Comparison of ENCODE assay signal across 1 cellular context in genomic region chr7:23473848-23474097, GRCh38.
TF ChIP-seq lines count a peak whose summit lies in the region.

No MANE protein-coding gene starts in this region.

TF ChIP-seq in K562, 482 proteins besides CTCF, POLR2A, EP300 and RAD21 (continued from another document):
- TF ChIP-seq MAX (CRISPR knock-in tag; IDR thresholded peaks at IDR 0.05), result no peak
- no peak for TF ChIP-seq DMBX1 (CRISPR knock-in tag; IDR thresholded peaks at IDR 0.05; ENCODE audit: borderline replicate concordance)
- no peak for TF ChIP-seq CHD4 (IDR thresholded peaks at IDR 0.05; ENCODE audit: insufficient read depth, insufficient replicate concordance, low read depth, low read length, poor library complexity, severe bottlenecking)
- TF ChIP-seq, protein P1, sequence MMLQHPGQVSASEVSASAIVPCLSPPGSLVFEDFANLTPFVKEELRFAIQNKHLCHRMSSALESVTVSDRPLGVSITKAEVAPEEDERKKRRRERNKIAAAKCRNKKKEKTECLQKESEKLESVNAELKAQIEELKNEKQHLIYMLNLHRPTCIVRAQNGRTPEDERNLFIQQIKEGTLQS (IDR thresholded peaks at IDR 0.05), result no peak
- TF ChIP-seq, protein P1 (CRISPR knock-in tag; conservative IDR thresholded peaks at IDR 0.05), result 0 out of 2 replicates have a peak, but pooled peaks have one; percentile 16
- TF ChIP-seq ZNF121 (CRISPR knock-in tag; conservative IDR thresholded peaks at IDR 0.05), result no peak
- TF ChIP-seq SLC30A9 (CRISPR knock-in tag; IDR thresholded peaks at IDR 0.05), result no peak
- TF ChIP-seq, protein P2, sequence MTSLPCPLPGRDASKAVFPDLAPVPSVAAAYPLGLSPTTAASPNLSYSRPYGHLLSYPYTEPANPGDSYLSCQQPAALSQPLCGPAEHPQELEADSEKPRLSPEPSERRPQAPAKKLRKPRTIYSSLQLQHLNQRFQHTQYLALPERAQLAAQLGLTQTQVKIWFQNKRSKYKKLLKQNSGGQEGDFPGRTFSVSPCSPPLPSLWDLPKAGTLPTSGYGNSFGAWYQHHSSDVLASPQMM (CRISPR knock-in tag; IDR thresholded peaks at IDR 0.05), result no peak
- TF ChIP-seq RBM39 (optimal IDR thresholded peaks at IDR 0.05; ENCODE audit: low read depth, low read length), result no peak
- no peak for TF ChIP-seq ZNF644 (tag; IDR thresholded peaks at IDR 0.05; ENCODE audit: low read depth)
- no peak for TF ChIP-seq TCF7 (IDR thresholded peaks at IDR 0.05; ENCODE audit: borderline replicate concordance)
- no peak for TF ChIP-seq HDGF (IDR thresholded peaks at IDR 0.05)
- TF ChIP-seq EHMT2 (IDR thresholded peaks at IDR 0.05), result no peak
- no peak for TF ChIP-seq HMG20B (CRISPR knock-in tag; IDR thresholded peaks at IDR 0.05)
- TF ChIP-seq KAT7 (CRISPR knock-in tag; IDR thresholded peaks at IDR 0.05; ENCODE audit: borderline replicate concordance), result 0 out of 2 replicates have a peak, but pooled peaks have one; percentile 17
- TF ChIP-seq, protein P3, sequence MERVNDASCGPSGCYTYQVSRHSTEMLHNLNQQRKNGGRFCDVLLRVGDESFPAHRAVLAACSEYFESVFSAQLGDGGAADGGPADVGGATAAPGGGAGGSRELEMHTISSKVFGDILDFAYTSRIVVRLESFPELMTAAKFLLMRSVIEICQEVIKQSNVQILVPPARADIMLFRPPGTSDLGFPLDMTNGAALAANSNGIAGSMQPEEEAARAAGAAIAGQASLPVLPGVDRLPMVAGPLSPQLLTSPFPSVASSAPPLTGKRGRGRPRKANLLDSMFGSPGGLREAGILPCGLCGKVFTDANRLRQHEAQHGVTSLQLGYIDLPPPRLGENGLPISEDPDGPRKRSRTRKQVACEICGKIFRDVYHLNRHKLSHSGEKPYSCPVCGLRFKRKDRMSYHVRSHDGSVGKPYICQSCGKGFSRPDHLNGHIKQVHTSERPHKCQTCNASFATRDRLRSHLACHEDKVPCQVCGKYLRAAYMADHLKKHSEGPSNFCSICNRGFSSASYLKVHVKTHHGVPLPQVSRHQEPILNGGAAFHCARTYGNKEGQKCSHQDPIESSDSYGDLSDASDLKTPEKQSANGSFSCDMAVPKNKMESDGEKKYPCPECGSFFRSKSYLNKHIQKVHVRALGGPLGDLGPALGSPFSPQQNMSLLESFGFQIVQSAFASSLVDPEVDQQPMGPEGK (CRISPR knock-in tag; IDR thresholded peaks at IDR 0.05; ENCODE audit: borderline replicate concordance), result no peak
- TF ChIP-seq ZNF143 (CRISPR knock-in tag; IDR thresholded peaks at IDR 0.05), result 0 out of 2 replicates have a peak, but pooled peaks have one; percentile 29
- no peak for TF ChIP-seq TAF15 (IDR thresholded peaks at IDR 0.05; ENCODE audit: low read depth, low read length)
- TF ChIP-seq TRIM28 (IDR thresholded peaks at IDR 0.05), result no peak
- no peak for TF ChIP-seq NR2F6 (CRISPR knock-in tag; IDR thresholded peaks at IDR 0.05)
- no peak for TF ChIP-seq POLR3A (IDR thresholded peaks at IDR 0.05; ENCODE audit: borderline replicate concordance, extremely low read depth, insufficient read depth, insufficient read length)
- 0 out of 2 replicates have a peak, but pooled peaks have one; percentile 39 for TF ChIP-seq GATAD2B (IDR thresholded peaks at IDR 0.05; ENCODE audit: borderline replicate concordance)
- TF ChIP-seq CSDE1 (IDR thresholded peaks at IDR 0.05), result no peak
- TF ChIP-seq RBM14 (IDR thresholded peaks at IDR 0.05; ENCODE audit: borderline replicate concordance, insufficient read depth, low read depth, low read length), result 0 out of 2 replicates have a peak, but pooled peaks have one; percentile 35
- TF ChIP-seq NR0B1 (IDR thresholded peaks at IDR 0.05; ENCODE audit: partially characterized antibody), result no peak
- TF ChIP-seq SRSF9 (IDR thresholded peaks at IDR 0.05; ENCODE audit: borderline replicate concordance, low read depth, low read length), result no peak
- TF ChIP-seq, protein P4, sequence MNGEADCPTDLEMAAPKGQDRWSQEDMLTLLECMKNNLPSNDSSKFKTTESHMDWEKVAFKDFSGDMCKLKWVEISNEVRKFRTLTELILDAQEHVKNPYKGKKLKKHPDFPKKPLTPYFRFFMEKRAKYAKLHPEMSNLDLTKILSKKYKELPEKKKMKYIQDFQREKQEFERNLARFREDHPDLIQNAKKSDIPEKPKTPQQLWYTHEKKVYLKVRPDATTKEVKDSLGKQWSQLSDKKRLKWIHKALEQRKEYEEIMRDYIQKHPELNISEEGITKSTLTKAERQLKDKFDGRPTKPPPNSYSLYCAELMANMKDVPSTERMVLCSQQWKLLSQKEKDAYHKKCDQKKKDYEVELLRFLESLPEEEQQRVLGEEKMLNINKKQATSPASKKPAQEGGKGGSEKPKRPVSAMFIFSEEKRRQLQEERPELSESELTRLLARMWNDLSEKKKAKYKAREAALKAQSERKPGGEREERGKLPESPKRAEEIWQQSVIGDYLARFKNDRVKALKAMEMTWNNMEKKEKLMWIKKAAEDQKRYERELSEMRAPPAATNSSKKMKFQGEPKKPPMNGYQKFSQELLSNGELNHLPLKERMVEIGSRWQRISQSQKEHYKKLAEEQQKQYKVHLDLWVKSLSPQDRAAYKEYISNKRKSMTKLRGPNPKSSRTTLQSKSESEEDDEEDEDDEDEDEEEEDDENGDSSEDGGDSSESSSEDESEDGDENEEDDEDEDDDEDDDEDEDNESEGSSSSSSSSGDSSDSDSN (IDR thresholded peaks at IDR 0.05; ENCODE audit: borderline replicate concordance in 1 of 2, low read depth in 2 of 2, low read length in 2 of 2), result no peak; a peak in 1 of 4 replicates
- 0 out of 2 replicates have a peak, but pooled peaks have one; percentile 57 for TF ChIP-seq HMGXB4 (CRISPR knock-in tag; IDR thresholded peaks at IDR 0.05)
- peak; percentile 70 for TF ChIP-seq ZBTB7A (IDR thresholded peaks at IDR 0.05; ENCODE audit: borderline replicate concordance, control insufficient read depth, low read depth, low read length)
- TF ChIP-seq CC2D1A (IDR thresholded peaks at IDR 0.05), result no peak
- TF ChIP-seq HDAC1 (IDR thresholded peaks at IDR 0.05), result no peak
- TF ChIP-seq, protein P5, sequence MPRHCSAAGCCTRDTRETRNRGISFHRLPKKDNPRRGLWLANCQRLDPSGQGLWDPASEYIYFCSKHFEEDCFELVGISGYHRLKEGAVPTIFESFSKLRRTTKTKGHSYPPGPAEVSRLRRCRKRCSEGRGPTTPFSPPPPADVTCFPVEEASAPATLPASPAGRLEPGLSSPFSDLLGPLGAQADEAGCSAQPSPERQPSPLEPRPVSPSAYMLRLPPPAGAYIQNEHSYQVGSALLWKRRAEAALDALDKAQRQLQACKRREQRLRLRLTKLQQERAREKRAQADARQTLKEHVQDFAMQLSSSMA (CRISPR knock-in tag; IDR thresholded peaks at IDR 0.05), result no peak
- no peak for TF ChIP-seq ZNF324 (CRISPR knock-in tag; IDR thresholded peaks at IDR 0.05)
- TF ChIP-seq OTX1 (CRISPR knock-in tag; IDR thresholded peaks at IDR 0.05), result 0 out of 2 replicates have a peak, but pooled peaks have one; percentile 26
- TF ChIP-seq GMEB1 (CRISPR knock-in tag; IDR thresholded peaks at IDR 0.05), result no peak
- TF ChIP-seq, protein P6, sequence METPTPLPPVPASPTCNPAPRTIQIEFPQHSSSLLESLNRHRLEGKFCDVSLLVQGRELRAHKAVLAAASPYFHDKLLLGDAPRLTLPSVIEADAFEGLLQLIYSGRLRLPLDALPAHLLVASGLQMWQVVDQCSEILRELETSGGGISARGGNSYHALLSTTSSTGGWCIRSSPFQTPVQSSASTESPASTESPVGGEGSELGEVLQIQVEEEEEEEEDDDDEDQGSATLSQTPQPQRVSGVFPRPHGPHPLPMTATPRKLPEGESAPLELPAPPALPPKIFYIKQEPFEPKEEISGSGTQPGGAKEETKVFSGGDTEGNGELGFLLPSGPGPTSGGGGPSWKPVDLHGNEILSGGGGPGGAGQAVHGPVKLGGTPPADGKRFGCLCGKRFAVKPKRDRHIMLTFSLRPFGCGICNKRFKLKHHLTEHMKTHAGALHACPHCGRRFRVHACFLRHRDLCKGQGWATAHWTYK (CRISPR knock-in tag; IDR thresholded peaks at IDR 0.05), result no peak; the same call in 1 of the 2 replicates
- no peak for TF ChIP-seq MAZ (CRISPR knock-in tag; conservative IDR thresholded peaks at IDR 0.05 in 1 of 2, IDR thresholded peaks at IDR 0.05 in 1 of 2)
- no peak for TF ChIP-seq ZNF282 (CRISPR knock-in tag; IDR thresholded peaks at IDR 0.05)
- TF ChIP-seq, protein P7, sequence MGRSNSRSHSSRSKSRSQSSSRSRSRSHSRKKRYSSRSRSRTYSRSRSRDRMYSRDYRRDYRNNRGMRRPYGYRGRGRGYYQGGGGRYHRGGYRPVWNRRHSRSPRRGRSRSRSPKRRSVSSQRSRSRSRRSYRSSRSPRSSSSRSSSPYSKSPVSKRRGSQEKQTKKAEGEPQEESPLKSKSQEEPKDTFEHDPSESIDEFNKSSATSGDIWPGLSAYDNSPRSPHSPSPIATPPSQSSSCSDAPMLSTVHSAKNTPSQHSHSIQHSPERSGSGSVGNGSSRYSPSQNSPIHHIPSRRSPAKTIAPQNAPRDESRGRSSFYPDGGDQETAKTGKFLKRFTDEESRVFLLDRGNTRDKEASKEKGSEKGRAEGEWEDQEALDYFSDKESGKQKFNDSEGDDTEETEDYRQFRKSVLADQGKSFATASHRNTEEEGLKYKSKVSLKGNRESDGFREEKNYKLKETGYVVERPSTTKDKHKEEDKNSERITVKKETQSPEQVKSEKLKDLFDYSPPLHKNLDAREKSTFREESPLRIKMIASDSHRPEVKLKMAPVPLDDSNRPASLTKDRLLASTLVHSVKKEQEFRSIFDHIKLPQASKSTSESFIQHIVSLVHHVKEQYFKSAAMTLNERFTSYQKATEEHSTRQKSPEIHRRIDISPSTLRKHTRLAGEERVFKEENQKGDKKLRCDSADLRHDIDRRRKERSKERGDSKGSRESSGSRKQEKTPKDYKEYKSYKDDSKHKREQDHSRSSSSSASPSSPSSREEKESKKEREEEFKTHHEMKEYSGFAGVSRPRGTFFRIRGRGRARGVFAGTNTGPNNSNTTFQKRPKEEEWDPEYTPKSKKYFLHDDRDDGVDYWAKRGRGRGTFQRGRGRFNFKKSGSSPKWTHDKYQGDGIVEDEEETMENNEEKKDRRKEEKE (IDR thresholded peaks at IDR 0.05; ENCODE audit: borderline replicate concordance in 1 of 2, control insufficient read depth in 1 of 2, low read depth in 2 of 2, low read length in 1 of 2), result no peak
- TF ChIP-seq TSC22D4 (tag; IDR thresholded peaks at IDR 0.05), result no peak
- TF ChIP-seq ZNF586 (CRISPR knock-in tag; conservative IDR thresholded peaks at IDR 0.05), result no peak
